In genomic region chr7:131325179-131325840, GRCh38 we compare ENCODE assay signal across 3 cellular contexts.
TF ChIP-seq lines count a peak whose summit lies in the region.

No MANE protein-coding gene starts in this region.

TF ChIP-seq in A549, 52 proteins besides CTCF, POLR2A, EP300 and RAD21 (continued from another document):
- TF ChIP-seq HEYL (CRISPR knock-in tag; IDR thresholded peaks at IDR 0.05) (no peak), ZNF302 (CRISPR knock-in tag; IDR thresholded peaks at IDR 0.05) (no peak), MAZ (IDR thresholded peaks at IDR 0.05; ENCODE audit: borderline replicate concordance, low read depth, low read length) (no peak), HOXB5 (CRISPR knock-in tag; IDR thresholded peaks at IDR 0.05) (no peak), JUNB (IDR thresholded peaks at IDR 0.05) (no peak), REST (IDR thresholded peaks at IDR 0.05) (no peak), RNF2 (IDR thresholded peaks at IDR 0.05; ENCODE audit: borderline replicate concordance, low read depth) (no peak), USF2 (IDR thresholded peaks at IDR 0.05) (no peak), FOXS1 (CRISPR knock-in tag; IDR thresholded peaks at IDR 0.05) (no peak), MAX (IDR thresholded peaks at IDR 0.05) (no peak), KDM5A (IDR thresholded peaks at IDR 0.05) (no peak), MAFK (IDR thresholded peaks at IDR 0.05; ENCODE audit: partially characterized antibody) (no peak), HES2 (IDR thresholded peaks at IDR 0.05) (no peak), PBX3 (IDR thresholded peaks at IDR 0.05) (no peak), CHD2 (IDR thresholded peaks at IDR 0.05; ENCODE audit: low read length, partially characterized antibody) (no peak), TFCP2L1 (CRISPR knock-in tag; IDR thresholded peaks at IDR 0.05) (no peak), ZC3H11A (IDR thresholded peaks at IDR 0.05) (no peak), POLR2AphosphoS2 (conservative IDR thresholded peaks at IDR 0.05; ENCODE audit: low read length) (no peak)

TF ChIP-seq in WTC11, 78 proteins besides CTCF, POLR2A, EP300 and RAD21 (continued from another document and continues in another):
- TF ChIP-seq OVOL2 (CRISPR knock-in tag; IDR thresholded peaks at IDR 0.05; ENCODE audit: borderline replicate concordance): no peak
- TF ChIP-seq JAZF1 (CRISPR knock-in tag; IDR thresholded peaks at IDR 0.05): no peak
- TF ChIP-seq CREB1 (CRISPR knock-in tag; IDR thresholded peaks at IDR 0.05): no peak
- no peak for TF ChIP-seq ZNF512 (CRISPR knock-in tag; IDR thresholded peaks at IDR 0.05; ENCODE audit: borderline replicate concordance)
- TF ChIP-seq E2F5 (CRISPR knock-in tag; IDR thresholded peaks at IDR 0.05): no peak
- TF ChIP-seq FOXP4 (CRISPR knock-in tag; IDR thresholded peaks at IDR 0.05): no peak
- TF ChIP-seq ATF3 (CRISPR knock-in tag; conservative IDR thresholded peaks at IDR 0.05): no peak
- no peak for TF ChIP-seq CBFB (CRISPR knock-in tag; IDR thresholded peaks at IDR 0.05; ENCODE audit: low read depth)
- TF ChIP-seq ERG (CRISPR knock-in tag; IDR thresholded peaks at IDR 0.05): no peak
- no peak for TF ChIP-seq PRDM15 (CRISPR knock-in tag; IDR thresholded peaks at IDR 0.05)

TF ChIP-seq in HepG2, 621 proteins besides CTCF, POLR2A, EP300 and RAD21 (continued from another document and continues in another):
- TF ChIP-seq E2F5 (CRISPR knock-in tag; conservative IDR thresholded peaks at IDR 0.05) (no peak), LCORL (IDR thresholded peaks at IDR 0.05) (0 out of 2 replicates have a peak, but pooled peaks have one; percentile 26), LCORL (CRISPR knock-in tag; IDR thresholded peaks at IDR 0.05) (no peak), ZNF17 (CRISPR knock-in tag; IDR thresholded peaks at IDR 0.05) (no peak), ZNF292 (CRISPR knock-in tag; IDR thresholded peaks at IDR 0.05; ENCODE audit: borderline replicate concordance, low read depth) (no peak), ZNF512 (CRISPR knock-in tag; IDR thresholded peaks at IDR 0.05) (no peak), TRIM24 (CRISPR knock-in tag; IDR thresholded peaks at IDR 0.05) (no peak), POGZ (CRISPR knock-in tag; IDR thresholded peaks at IDR 0.05) (0 out of 2 replicates have a peak, but pooled peaks have one; percentile 14), AHDC1 (CRISPR knock-in tag; IDR thresholded peaks at IDR 0.05; ENCODE audit: borderline replicate concordance) (0 out of 2 replicates have a peak, but pooled peaks have one; percentile 22), ATF3 (CRISPR knock-in tag; IDR thresholded peaks at IDR 0.05) (peak; percentile 84; the same call in 1 of the 2 replicates), ZNF468 (CRISPR knock-in tag; IDR thresholded peaks at IDR 0.05) (no peak), SAP130 (CRISPR knock-in tag; IDR thresholded peaks at IDR 0.05; ENCODE audit: low read depth) (peak; percentile 24; the same call in 1 of the 2 replicates), FOSL2 (CRISPR knock-in tag; IDR thresholded peaks at IDR 0.05) (peak; percentile 95), JUNB (CRISPR knock-in tag; IDR thresholded peaks at IDR 0.05; ENCODE audit: borderline replicate concordance) (peak; percentile 73; the same call in 1 of the 2 replicates), ZNF460 (CRISPR knock-in tag; IDR thresholded peaks at IDR 0.05; ENCODE audit: borderline replicate concordance) (0 out of 2 replicates have a peak, but pooled peaks have one; percentile 39), GATAD2A (CRISPR knock-in tag; IDR thresholded peaks at IDR 0.05) (peak; percentile 28; the same call in 1 of the 2 replicates), HDAC2 (CRISPR knock-in tag; IDR thresholded peaks at IDR 0.05) (0 out of 2 replicates have a peak, but pooled peaks have one; percentile 22), MNT (IDR thresholded peaks at IDR 0.05) (no peak), FOXA3 (CRISPR knock-in tag; IDR thresholded peaks at IDR 0.05) (no peak), MED1 (CRISPR knock-in tag; IDR thresholded peaks at IDR 0.05) (peak; percentile 41; the same call in 1 of the 2 replicates), HOXA3 (CRISPR knock-in tag; IDR thresholded peaks at IDR 0.05) (0 out of 2 replicates have a peak, but pooled peaks have one; percentile 21), MAFK (conservative IDR thresholded peaks at IDR 0.05 in 1 of 2, IDR thresholded peaks at IDR 0.05 in 1 of 2; ENCODE audit: low read length in 2 of 2) (no peak), PAXIP1 (CRISPR knock-in tag; conservative IDR thresholded peaks at IDR 0.05) (0 out of 2 replicates have a peak, but pooled peaks have one; percentile 13), SP1 (IDR thresholded peaks at IDR 0.05) (no peak), SP1 (CRISPR knock-in tag; IDR thresholded peaks at IDR 0.05) (no peak), NR2F6 (IDR thresholded peaks at IDR 0.05) (peak; percentile 65), NR2F6 (CRISPR knock-in tag; IDR thresholded peaks at IDR 0.05) (peak; percentile 80), NR2C2 (CRISPR knock-in tag; IDR thresholded peaks at IDR 0.05; ENCODE audit: borderline replicate concordance) (peak; percentile 49; the same call in 1 of the 2 replicates), TFE3 (CRISPR knock-in tag; IDR thresholded peaks at IDR 0.05) (peak; percentile 96), ATF4 (CRISPR knock-in tag; IDR thresholded peaks at IDR 0.05) (0 out of 4 replicates have a peak, but pooled peaks of 1 of the 2 experiments have one; percentile 19), FOSL1 (CRISPR knock-in tag; IDR thresholded peaks at IDR 0.05; ENCODE audit: borderline replicate concordance) (peak; percentile 81; the same call in 1 of the 2 replicates)
